21 cellular contexts compared by ENCODE assay signal in the genomic region with DNA sequence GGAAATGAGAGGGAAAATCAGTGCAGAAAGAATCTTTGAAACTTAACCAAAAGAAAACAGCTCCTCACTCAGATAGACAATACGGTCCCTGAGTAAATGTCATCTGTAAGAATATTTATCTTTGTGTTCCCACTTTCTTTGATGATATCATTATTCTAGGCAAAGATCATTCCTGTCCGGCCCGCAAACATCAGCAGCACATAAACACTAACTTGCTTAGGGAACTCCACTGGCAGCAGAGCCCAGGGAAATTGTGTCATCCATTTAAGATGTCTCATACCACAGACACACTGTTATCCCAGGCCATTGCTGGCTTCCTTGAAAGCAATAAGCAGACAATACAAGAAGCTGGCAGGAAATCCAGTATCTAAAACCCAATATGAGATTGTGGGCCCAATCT. TPM values are rescaled to one million over a fixed set of nuclear protein-coding genes. Genes with fewer than 3 reads are reported as not detected.
DNase-seq lines count a peak whose midpoint lies in the region; ATAC-seq and TF ChIP-seq lines count a peak whose summit lies in the region.
"Had no signal": no experiment of that assay in that cellular context is flagged by ENCODE, and none has a peak within 500 bp of the region (broad histone marks: within the 10 kb centered on the region; RNA-seq: fewer than 3 reads in every experiment).

No MANE protein-coding gene starts in this region.

- no peaks in the 10 kb centered on the region for H4K20me1 ChIP-seq in fibroblast of lung (ENCODE audit: control insufficient read depth, extremely low read depth, insufficient read depth, low read length)

- ATAC-seq in GM21825 (IDR thresholded peaks at IDR 0.05; ENCODE audit: unreplicated experiment) (no peak), T-cell (replicated peaks in 1 of 4) (no peak)
- ATAC-seq: lower lobe of right lung had no signal

- H2AFZ ChIP-seq in fibroblast of lung (ENCODE audit: low read length), result no peak overlapping the region

- no peaks in the 10 kb centered on the region for H3K4me1 Mint-ChIP-seq in T-cell

- CTCF ChIA-PET in T-cell (lab: Charles Lee), result no interaction called here

- H3K36me3 ChIP-seq in fibroblast of lung (ENCODE audit: control insufficient read depth, insufficient read depth, low read length), result no peaks in the 10 kb centered on the region
- H3K36me3 ChIP-seq: lower lobe of right lung, suprapubic skin, uterus had no signal

- no peaks in the 10 kb centered on the region for H3K9me3 ChIP-seq in fibroblast of lung (ENCODE audit: control insufficient read depth, insufficient read depth, low read depth, low read length)
- H3K9me3 ChIP-seq: lower lobe of right lung, suprapubic skin, uterus had no signal

- H3K27me3 Mint-ChIP-seq in T-cell, result no peaks in the 10 kb centered on the region

- no peaks in the 10 kb centered on the region for H3K27me3 ChIP-seq in fibroblast of lung (ENCODE audit: control insufficient read depth, insufficient read depth, low read length)
- H3K27me3 ChIP-seq: suprapubic skin, uterus had no signal

- H3K4me1 ChIP-seq in fibroblast of lung (ENCODE audit: control insufficient read depth, extremely low read depth, insufficient read depth, low read length), result no peaks in the 10 kb centered on the region
- H3K4me1 ChIP-seq: lower lobe of right lung, suprapubic skin, uterus had no signal

- no peak overlapping the region for H3K9ac ChIP-seq in fibroblast of lung (ENCODE audit: insufficient read depth, low read length)

- no peak overlapping the region for H3K27ac ChIP-seq in fibroblast of lung (ENCODE audit: insufficient read depth, low read length)
- H3K27ac ChIP-seq: lower lobe of right lung, suprapubic skin, uterus had no signal

- no peak overlapping the region for H3K4me2 ChIP-seq in fibroblast of lung (ENCODE audit: extremely low read depth, insufficient read depth, low read length)

- H3K4me3 Mint-ChIP-seq in T-cell, result no peak overlapping the region
- H3K4me3 Mint-ChIP-seq: activated naive CD4-positive, alpha-beta T cell treated with anti-CD3 and anti-CD28 coated beads for 36 hours; neural crest cell had no signal

- H3K4me3 ChIP-seq in fibroblast of lung (replicated peaks in 1 of 4; ENCODE audit: control extremely low read depth in 1 of 4, insufficient read depth in 1 of 4, low read depth in 3 of 4, low read length in 4 of 4), result no peak overlapping the region
- H3K4me3 ChIP-seq: lower lobe of right lung, suprapubic skin, uterus had no signal

- DNase-seq in GM03348 (ENCODE audit: low spot score) (peak; percentile 44), RPMI7951 (ENCODE audit: low read depth) (peak; percentile 50), fibroblast of lung (ENCODE audit: low read depth in 2 of 2) (peak; percentile 47 to 72), stromal cell of bone marrow (ENCODE audit: low read depth) (peak; percentile 37), OCI-M1 (lab: John Stamatoyannopoulos, UW) (no peak), T-cell (no peak)
- DNase-seq: activated naive CD4-positive, alpha-beta T cell treated with anti-CD3 and anti-CD28 coated beads for 36 hours; activated T-cell treated with anti-CD3 and anti-CD28 coated beads, Interleukin-2, amount 50 U/mL, for 48 hours; central memory CD4-positive, alpha-beta T cell; DMS79; erythroblast; lower lobe of right lung; MM.1S; NCI-H146; NCI-H526 treated with DMSO at 0.1 percent for 48 hours; uterus had no signal

- TF ChIP-seq CTCF in fibroblast of lung (conservative IDR thresholded peaks at IDR 0.05 in 1 of 2, IDR thresholded peaks at IDR 0.05 in 1 of 2; ENCODE audit: low read depth in 1 of 2, low read length in 2 of 2), result no peak

- no peaks in the 10 kb centered on the region for H3K36me3 Mint-ChIP-seq in T-cell

- H3K9me3 Mint-ChIP-seq in T-cell, result no peaks in the 10 kb centered on the region
- H3K9me3 Mint-ChIP-seq: activated naive CD4-positive, alpha-beta T cell treated with anti-CD3 and anti-CD28 coated beads for 36 hours; neural crest cell had no signal

- POLR2A ChIA-PET in T-cell (lab: Charles Lee), result no interaction called here

- no peaks in the 10 kb centered on the region for H3K79me2 ChIP-seq in fibroblast of lung (ENCODE audit: control insufficient read depth, insufficient read depth, low read length)

- no peak overlapping the region for H3K27ac Mint-ChIP-seq in T-cell
- H3K27ac Mint-ChIP-seq: activated naive CD4-positive, alpha-beta T cell treated with anti-CD3 and anti-CD28 coated beads for 36 hours had no signal

RNA-seq across cellular contexts. Expression of gene CD96, which starts 20.1 kb away (rescaled TPM):
- total RNA-seq in RPMI7951 (2014; rRNA removed; shearing (Covaris generic)), result 2.2 and 4.2 TPM in 2 replicates
- total RNA-seq in fibroblast of lung (under 0.01 TPM in 1 of 2 replicates, not detected in the other), T-cell (100 to 1,000 TPM; 183 to 229 (median 203) TPM)
- polyA plus RNA-seq in fibroblast of lung, result 0.10 TPM in 1 of 2 replicates, not detected in the other
- 0.13 TPM in 1 of 2 replicates, not detected in the other for polyA plus RNA-seq in fibroblast of lung (2012)
- not detected in 2 replicates for polyA minus RNA-seq in fibroblast of lung (ENCODE audit: low replicate concordance)
- total RNA-seq: glomerular endothelial cell, kidney epithelial cell, neural crest cell had no signal

Comparison
In these comparisons a context has a peak if more than half of its experiments do, and no peak if none do; other contexts are left out.
1. DNase-seq: peak in GM03348 (single experiment), RPMI7951 (single experiment), fibroblast of lung (2 of 2) and stromal cell of bone marrow (single experiment); none in OCI-M1 (single experiment) and T-cell (0 of 34).
2. RNA of gene CD96, which starts 20.1 kb away (total RNA-seq): 183 to 229 TPM in T-cell; 2.2 to 4.2 TPM in RPMI7951 and under 0.01 TPM in fibroblast of lung; every median in the first group is over 10 times any median in the second.